7 cellular contexts compared by ENCODE assay signal in genomic region chr3:36879842-36880241, GRCh38.
DNase-seq lines count a peak whose midpoint lies in the region; ATAC-seq, FAIRE-seq and TF ChIP-seq lines count a peak whose summit lies in the region.
"Not testable (repeated sequence)": the region's sequence is repeated elsewhere in the genome, so short reads cannot be mapped to it uniquely, and the experiment has no call there.

No MANE protein-coding gene starts in this region.

- peaks cover 36 to 37% of the 10 kb centered on the region in 2 donors for H3K36me3 Mint-ChIP-seq in CD4-positive, alpha-beta memory T cell
- H3K36me3 Mint-ChIP-seq in natural killer cell = not testable (repeated sequence)

- DNase-seq in CD4-positive, alpha-beta memory T cell; Karpas-422; OCI-LY7 (ENCODE audit: low spot score); GM12878 (ENCODE audit: low read depth, low spot score); K562 (ENCODE audit: extremely low read depth in 1 of 4, low spot score in 3 of 4); natural killer cell: not testable (repeated sequence)

- H3K27ac ChIP-seq in CD4-positive, alpha-beta memory T cell (ENCODE audit: low read depth, low read length); GM12878 (ENCODE audit: control insufficient read depth, insufficient read depth); K562 (ENCODE audit: extremely low read depth, low read depth, low read length): not testable (repeated sequence)
- H3K27ac ChIP-seq in Karpas-422 (ENCODE audit: low read length) = 0 out of 2 replicates have a peak overlapping the region, but pooled peaks have one; percentile 37
- peak overlapping the region; percentile 20 for H3K27ac ChIP-seq in OCI-LY7 (ENCODE audit: low read depth, low read length, poor library complexity, severe bottlenecking)
- peak overlapping the region; percentile 42 for H3K27ac ChIP-seq in neutrophil

- not testable (repeated sequence) for H3K27me3 ChIP-seq in CD4-positive, alpha-beta memory T cell (ENCODE audit: insufficient read depth, low read length); Karpas-422 (ENCODE audit: low read length); GM12878 (replicated peaks in 1 of 2; ENCODE audit: control insufficient read depth in 2 of 2, insufficient read depth in 2 of 2, low read length in 1 of 2); K562 (ENCODE audit: control insufficient read depth in 2 of 2, insufficient read depth in 2 of 2, low read length in 2 of 2); neutrophil

- H2AFZ ChIP-seq in Karpas-422 (ENCODE audit: low read length); OCI-LY7 (ENCODE audit: low read length); GM12878 (ENCODE audit: control insufficient read depth, low read depth, low read length); K562 (ENCODE audit: low read depth, low read length): not testable (repeated sequence)

- CTCF ChIA-PET in CD4-positive, alpha-beta memory T cell (lab: Charles Lee; ENCODE audit: partially characterized antibody) = interaction anchor here (1.0 kb wide), 1 partner anchor 11 kb away, joined by 4 read pairs; no protein-coding TSS in a partner anchor
- CTCF ChIA-PET in OCI-LY7 (lab: Charles Lee; ENCODE audit: unreplicated experiment); GM12878 (lab: Yijun Ruan, JAX); K562 (lab: Yijun Ruan, JAX; ENCODE audit: low intra/inter-chr PET ratio): not testable (repeated sequence)

- H3K4me1 ChIP-seq in CD4-positive, alpha-beta memory T cell (ENCODE audit: insufficient read depth, low read length) = peaks cover 50% of the 10 kb centered on the region
- H3K4me1 ChIP-seq in Karpas-422 (ENCODE audit: low read length) (peaks cover 22% of the 10 kb centered on the region), OCI-LY7 (ENCODE audit: insufficient read depth, low read length, poor library complexity, severe bottlenecking) (peaks cover 34% of the 10 kb centered on the region), GM12878 (ENCODE audit: control insufficient read depth, insufficient read depth, low read length) (peaks cover 11% of the 10 kb centered on the region), neutrophil (ENCODE audit: control insufficient read depth in 1 of 2, insufficient read depth in 1 of 2, low read depth in 1 of 2, low read length in 1 of 2) (peaks cover 10 to 20% of the 10 kb centered on the region in 2 experiments)
- H3K4me1 ChIP-seq in K562 (replicated peaks in 1 of 2; ENCODE audit: control insufficient read depth in 2 of 2, insufficient read depth in 2 of 2, low read length in 2 of 2) = not testable (repeated sequence)

- not testable (repeated sequence) for H3K9me1 ChIP-seq in K562 (ENCODE audit: control insufficient read depth, insufficient read depth, low read length)

- not testable (repeated sequence) for ATAC-seq in GM12878, K562, natural killer cell

- not testable (repeated sequence) for BruUV-seq in OCI-LY7 (replicated peaks; lab: Mats Ljungman, UMichigan); GM12878 (replicated peaks; lab: Mats Ljungman, UMichigan); K562 (replicated peaks; lab: Mats Ljungman, UMichigan)

- not testable (repeated sequence) for H3K9me3 ChIP-seq in CD4-positive, alpha-beta memory T cell (ENCODE audit: control insufficient read depth in 1 of 2, low read length in 2 of 2); Karpas-422 (ENCODE audit: low read length); OCI-LY7 (ENCODE audit: low read length); GM12878 (replicated peaks; ENCODE audit: control insufficient read depth, insufficient read depth, low read length); K562 (replicated peaks; ENCODE audit: control insufficient read depth, insufficient read depth, low read depth, low read length); neutrophil

- not testable (repeated sequence) for H3K27me3 Mint-ChIP-seq in CD4-positive, alpha-beta memory T cell; natural killer cell (ENCODE audit: low read depth in 2 of 2)

- in situ Hi-C loops in GM12878 (cut with MboI); K562 (cut with MboI): not testable (repeated sequence)

- POLR2A ChIA-PET in CD4-positive, alpha-beta memory T cell (lab: Charles Lee; ENCODE audit: partially characterized antibody); OCI-LY7 (lab: Charles Lee); GM12878 (lab: Charles Lee); K562 (lab: Yijun Ruan, JAX): not testable (repeated sequence)

- FAIRE-seq in GM12878 (lab: Jason Lieb, UNC); K562 (lab: Jason Lieb, UNC): not testable (repeated sequence)

- not testable (repeated sequence) for TF ChIP-seq CTCF in OCI-LY7 (conservative IDR thresholded peaks at IDR 0.05; ENCODE audit: low read length); GM12878 (IDR thresholded peaks at IDR 0.05 in 2 of 3, conservative IDR thresholded peaks at IDR 0.05 in 1 of 3; ENCODE audit: control insufficient read depth in 2 of 3, extremely low read depth in 1 of 3, insufficient read depth in 1 of 3, low read depth in 3 of 3, low read length in 3 of 3); K562 (IDR thresholded peaks at IDR 0.05 in 2 of 3, conservative IDR thresholded peaks at IDR 0.05 in 1 of 3; ENCODE audit: insufficient read depth in 2 of 3, low read depth in 1 of 3, low read length in 3 of 3); natural killer cell (IDR thresholded peaks at IDR 0.05); neutrophil (IDR thresholded peaks at IDR 0.05)

- H3K9me3 Mint-ChIP-seq in CD4-positive, alpha-beta memory T cell; natural killer cell: not testable (repeated sequence)

- TF ChIP-seq EP300 in GM12878 (IDR thresholded peaks at IDR 0.05; ENCODE audit: borderline replicate concordance in 1 of 2, control insufficient read depth in 1 of 2, low read depth in 2 of 2, low read length in 2 of 2); K562 (IDR thresholded peaks at IDR 0.05; ENCODE audit: low read length): not testable (repeated sequence)

- not testable (repeated sequence) for TF ChIP-seq POLR2A in GM12878 (IDR thresholded peaks at IDR 0.05; ENCODE audit: low read depth, low read length); K562 (conservative IDR thresholded peaks at IDR 0.05)

- 100% methylated on average over 1 of the region's 1 CpG for WGBS in GM12878 (ENCODE audit: insufficient coverage, insufficient replicate concordance, low lambda C conversion rate, missing lambda C conversion rate)
- 33% methylated on average over 1 of the region's 1 CpG for WGBS in K562 (ENCODE audit: insufficient coverage, low coverage, missing lambda C conversion rate)

- H3K27ac Mint-ChIP-seq in CD4-positive, alpha-beta memory T cell = peak overlapping the region in 4 of 7 donors; percentile 61 to 92 (median 72)
- peak overlapping the region; percentile 48 for H3K27ac Mint-ChIP-seq in natural killer cell

- H3K4me1 Mint-ChIP-seq in CD4-positive, alpha-beta memory T cell = peaks cover 47 to 75% (median 58%) of the 10 kb centered on the region in 4 donors
- H3K4me1 Mint-ChIP-seq in natural killer cell = peaks cover 39 to 60% of the 10 kb centered on the region in 2 donors

- intact Hi-C loops in CD4-positive, alpha-beta memory T cell (cut with micrococcal nuclease); OCI-LY7 (cut with micrococcal nuclease; ENCODE audit: unreplicated experiment); GM12878 (cut with micrococcal nuclease; ENCODE audit: unreplicated experiment); K562 (cut with micrococcal nuclease): not testable (repeated sequence)
- intact Hi-C loops in natural killer cell (cut with micrococcal nuclease) = loop anchor here (5.0 kb wide), 1 partner anchor 77 kb away; no protein-coding TSS in a partner anchor

- H3K9ac ChIP-seq in Karpas-422 (ENCODE audit: low read length); GM12878 (ENCODE audit: control insufficient read depth, insufficient read depth, low read length); K562 (ENCODE audit: insufficient read depth in 1 of 2, low read depth in 2 of 2, low read length in 2 of 2): not testable (repeated sequence)

- not testable (repeated sequence) for H4K20me1 ChIP-seq in Karpas-422 (ENCODE audit: insufficient read depth, low read depth, low read length); OCI-LY7 (ENCODE audit: insufficient read depth, low read length); GM12878 (ENCODE audit: control insufficient read depth, insufficient read depth); K562 (replicated peaks; ENCODE audit: control insufficient read depth, insufficient read depth, low read length)

- RAD21 ChIA-PET in GM12878 (lab: Charles Lee; ENCODE audit: unreplicated experiment) = not testable (repeated sequence)

- H3K79me2 ChIP-seq in Karpas-422 (ENCODE audit: low read length) = peaks cover 27% of the 10 kb centered on the region
- not testable (repeated sequence) for H3K79me2 ChIP-seq in OCI-LY7 (ENCODE audit: insufficient read depth, low read depth, low read length); GM12878 (ENCODE audit: control insufficient read depth, insufficient read depth, low read length); K562 (ENCODE audit: control insufficient read depth, insufficient read depth, low read length)

- H3K4me3 Mint-ChIP-seq in CD4-positive, alpha-beta memory T cell; natural killer cell: not testable (repeated sequence)

- TF ChIP-seq RAD21 in GM12878 (IDR thresholded peaks at IDR 0.05; ENCODE audit: insufficient read depth, low read depth, low read length); K562 (CRISPR knock-in tag; conservative IDR thresholded peaks at IDR 0.05 in 1 of 2, IDR thresholded peaks at IDR 0.05 in 1 of 2): not testable (repeated sequence)

- not testable (repeated sequence) for H3K4me3 ChIP-seq in CD4-positive, alpha-beta memory T cell (ENCODE audit: low read length in 2 of 2); Karpas-422 (ENCODE audit: low read length); OCI-LY7 (ENCODE audit: low read depth, low read length, poor library complexity, severe bottlenecking); GM12878; K562; neutrophil (ENCODE audit: low read depth in 1 of 2, low read length in 1 of 2)

- H3K4me2 ChIP-seq in Karpas-422 (ENCODE audit: low read depth, low read length, poor library complexity, severe bottlenecking); OCI-LY7 (ENCODE audit: low read length); GM12878 (ENCODE audit: control insufficient read depth, insufficient read depth); K562 (ENCODE audit: insufficient read depth, low read length): not testable (repeated sequence)

- H3K36me3 ChIP-seq in CD4-positive, alpha-beta memory T cell (ENCODE audit: insufficient read depth, low read length) = peaks cover 14% of the 10 kb centered on the region
- H3K36me3 ChIP-seq in Karpas-422 (ENCODE audit: insufficient read depth, low read length) = peaks cover 37% of the 10 kb centered on the region
- H3K36me3 ChIP-seq in OCI-LY7 (ENCODE audit: insufficient read depth, low read length) = peaks cover 29% of the 10 kb centered on the region
- not testable (repeated sequence) for H3K36me3 ChIP-seq in GM12878 (ENCODE audit: control insufficient read depth in 2 of 2, insufficient read depth in 2 of 2, low read length in 1 of 2); K562 (ENCODE audit: control insufficient read depth, insufficient read depth, low read length)
- H3K36me3 ChIP-seq in neutrophil = peaks cover 28% of the 10 kb centered on the region

- not testable (repeated sequence) for H3K9me2 ChIP-seq in Karpas-422 (replicated peaks; ENCODE audit: insufficient read depth, low read length); OCI-LY7 (ENCODE audit: insufficient read depth, low read length)

- SMC1A ChIA-PET in GM12878 (lab: Charles Lee; ENCODE audit: uncharacterized antibody, unreplicated experiment) = not testable (repeated sequence)
